In the genomic region with DNA sequence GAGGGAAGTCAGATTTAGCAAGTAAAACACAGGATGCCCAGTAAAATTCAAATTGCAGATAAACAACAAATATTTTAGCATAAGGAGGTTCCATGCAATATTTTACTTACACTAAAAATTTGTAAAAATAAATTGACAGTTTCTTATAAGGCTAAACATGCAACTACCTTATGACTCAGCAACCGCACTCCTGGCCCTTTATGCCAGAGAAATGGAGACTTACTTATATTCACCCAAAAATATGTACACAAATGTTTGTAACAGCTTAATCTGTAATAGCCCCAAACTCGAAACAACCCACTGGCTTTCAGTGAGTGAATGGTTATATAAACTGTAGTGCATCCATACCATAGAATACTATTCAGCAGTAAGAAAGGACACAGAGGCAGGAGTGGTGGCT, we compare ENCODE assay signal across 20 cellular contexts. TPM values are rescaled to one million over a fixed set of nuclear protein-coding genes. Genes with fewer than 3 reads are reported as not detected.
DNase-seq lines count a peak whose midpoint lies in the region; ATAC-seq and TF ChIP-seq lines count a peak whose summit lies in the region.
"Had no signal": no experiment of that assay in that cellular context is flagged by ENCODE, and none has a peak within 500 bp of the region (broad histone marks: within the 10 kb centered on the region; RNA-seq: fewer than 3 reads in every experiment).

No MANE protein-coding gene starts in this region.

- H3F3A ChIP-seq in GM23248 (ENCODE audit: insufficient read depth): 0 out of 2 replicates have a peak, but pooled peaks cover 5% of the 10 kb centered on the region
- peaks cover 38% of the 10 kb centered on the region for H3F3A ChIP-seq in PC-9 (ENCODE audit: insufficient read depth, low read depth)

- no peaks in the 10 kb centered on the region for H3K27me3 ChIP-seq in GM23248 (replicated peaks; ENCODE audit: insufficient read depth)
- H3K27me3 ChIP-seq in PC-9 (ENCODE audit: insufficient read depth, low read depth): no peaks in the 10 kb centered on the region
- peaks cover 7% of the 10 kb centered on the region for H3K27me3 ChIP-seq in fibroblast of lung (ENCODE audit: control insufficient read depth, insufficient read depth, low read length)
- no peaks in the 10 kb centered on the region for H3K27me3 ChIP-seq in transverse colon
- H3K27me3 ChIP-seq: neural progenitor cell had no signal

- no peak overlapping the region for H2AFZ ChIP-seq in GM23248
- H2AFZ ChIP-seq in PC-9: no peak overlapping the region
- no peak overlapping the region for H2AFZ ChIP-seq in fibroblast of lung (ENCODE audit: low read length)
- H2AFZ ChIP-seq: neural progenitor cell had no signal

- H3K36me3 ChIP-seq in GM23248 (ENCODE audit: low read depth) (no peaks in the 10 kb centered on the region), PC-9 (ENCODE audit: low read depth) (no peaks in the 10 kb centered on the region), fibroblast of lung (ENCODE audit: control insufficient read depth, insufficient read depth, low read length) (no peaks in the 10 kb centered on the region), transverse colon (no peaks in the 10 kb centered on the region)
- H3K36me3 ChIP-seq: neural progenitor cell had no signal

- H3K4me3 ChIP-seq in GM23248: no peak overlapping the region
- H3K4me3 ChIP-seq in PC-9: no peak overlapping the region
- no peak overlapping the region for H3K4me3 ChIP-seq in fibroblast of lung (replicated peaks in 1 of 4; ENCODE audit: control extremely low read depth in 1 of 4, insufficient read depth in 1 of 4, low read depth in 3 of 4, low read length in 4 of 4)
- no peak overlapping the region for H3K4me3 ChIP-seq in transverse colon
- H3K4me3 ChIP-seq: neural progenitor cell had no signal

- ATAC-seq in HG02678 (IDR thresholded peaks at IDR 0.05; ENCODE audit: unreplicated experiment): no peak
- ATAC-seq: WTC11 had no signal

- intact Hi-C loops in PC-9 (cut with micrococcal nuclease; ENCODE audit: unreplicated experiment) (loop anchor here (2.0 kb wide), 2 partner anchors 67 to 103 kb away; no protein-coding TSS in a partner anchor), transverse colon (cut with DNase I; ENCODE audit: low total_unique reads) (no loop called here)

- CTCF ChIA-PET in PC-9 (lab: Charles Lee): no interaction called here

- 46 to 53% methylated on average over 2 of the region's 2 CpGs for WGBS in GM23248 (ENCODE audit: low coverage in 1 of 2, low lambda C conversion rate in 2 of 2, missing lambda C conversion rate in 2 of 2), 2 experiments
- WGBS in transverse colon (ENCODE audit: low coverage in 1 of 2), 2 donors: 86 to 89% methylated on average over 2 of the region's 2 CpGs

- H3K9me2 ChIP-seq in GM23248 (ENCODE audit: insufficient read depth): no peaks in the 10 kb centered on the region
- H3K9me2 ChIP-seq in PC-9 (ENCODE audit: insufficient read depth): no peaks in the 10 kb centered on the region

- H3K9ac ChIP-seq in GM23248: no peak overlapping the region
- no peak overlapping the region for H3K9ac ChIP-seq in fibroblast of lung (ENCODE audit: insufficient read depth, low read length)
- H3K9ac ChIP-seq: neural progenitor cell had no signal

- H3K27ac ChIP-seq in GM23248: no peak overlapping the region
- peak overlapping the region; percentile 91 for H3K27ac ChIP-seq in PC-9
- no peak overlapping the region for H3K27ac ChIP-seq in fibroblast of lung (ENCODE audit: insufficient read depth, low read length)
- peak overlapping the region in 3 of 4 donors; percentile 84 to 86 (median 85) for H3K27ac ChIP-seq in transverse colon
- H3K27ac ChIP-seq: neural progenitor cell had no signal

- H3K4me1 ChIP-seq in GM23248 (ENCODE audit: insufficient read depth) (0 out of 2 replicates have a peak, but pooled peaks cover 9% of the 10 kb centered on the region), PC-9 (replicated peaks; ENCODE audit: insufficient read depth) (peaks cover 69% of the 10 kb centered on the region), fibroblast of lung (ENCODE audit: control insufficient read depth, extremely low read depth, insufficient read depth, low read length) (no peaks in the 10 kb centered on the region), transverse colon (peaks cover 28 to 45% (median 34%) of the 10 kb centered on the region in 4 donors)

- no peaks in the 10 kb centered on the region for H3K79me2 ChIP-seq in GM23248 (ENCODE audit: insufficient read depth)
- H3K79me2 ChIP-seq in PC-9 (ENCODE audit: low read depth): no peaks in the 10 kb centered on the region
- H3K79me2 ChIP-seq in fibroblast of lung (ENCODE audit: control insufficient read depth, insufficient read depth, low read length): no peaks in the 10 kb centered on the region

- H3K4me2 ChIP-seq in GM23248 (ENCODE audit: unreplicated experiment): no peak overlapping the region
- peak overlapping the region; percentile 52 for H3K4me2 ChIP-seq in PC-9
- H3K4me2 ChIP-seq in fibroblast of lung (ENCODE audit: extremely low read depth, insufficient read depth, low read length): no peak overlapping the region
- H3K4me2 ChIP-seq: neural progenitor cell had no signal

- H4K20me1 ChIP-seq in GM23248 (ENCODE audit: insufficient read depth): no peaks in the 10 kb centered on the region
- H4K20me1 ChIP-seq in PC-9 (ENCODE audit: insufficient read depth): no peaks in the 10 kb centered on the region
- H4K20me1 ChIP-seq in fibroblast of lung (ENCODE audit: control insufficient read depth, extremely low read depth, insufficient read depth, low read length): no peaks in the 10 kb centered on the region

- BruUV-seq in PC-9 (replicated peaks; lab: Mats Ljungman, UMichigan): no TSS peak

- H3K9me3 ChIP-seq in GM23248 (ENCODE audit: low read depth) (no peaks in the 10 kb centered on the region), PC-9 (ENCODE audit: insufficient read depth, low read depth) (no peaks in the 10 kb centered on the region), fibroblast of lung (ENCODE audit: control insufficient read depth, insufficient read depth, low read depth, low read length) (no peaks in the 10 kb centered on the region), transverse colon (no peaks in the 10 kb centered on the region)

- TF ChIP-seq EP300 in transverse colon (IDR thresholded peaks at IDR 0.05; ENCODE audit: low read depth): no peak

- no peak for TF ChIP-seq POLR2A in transverse colon (IDR thresholded peaks at IDR 0.05)

- in situ Hi-C loops in GM23248 (cut with MboI): no loop called here
- in situ Hi-C loops in transverse colon (cut with MboI; ENCODE audit: low pct_ligation_motif_present in 1 of 4, low pct_unique_long_range_greater_than_20kb in 1 of 4, low sequenced_read_pairs in 3 of 4): no loop called here

- TF ChIP-seq CTCF in PC-9 (conservative IDR thresholded peaks at IDR 0.05): no peak
- no peak for TF ChIP-seq CTCF in fibroblast of lung (conservative IDR thresholded peaks at IDR 0.05 in 1 of 2, IDR thresholded peaks at IDR 0.05 in 1 of 2; ENCODE audit: low read depth in 1 of 2, low read length in 2 of 2)
- TF ChIP-seq CTCF in transverse colon (IDR thresholded peaks at IDR 0.05): no peak

- POLR2A ChIA-PET in PC-9 (lab: Charles Lee; ENCODE audit: unreplicated experiment): no interaction called here

- DNase-seq in GM23248 (peak; percentile 57), PC-9 (no peak), fibroblast of lung (ENCODE audit: low read depth in 2 of 2) (peak; percentile 7), transverse colon (no peak), GF-D8 (lab: John Stamatoyannopoulos, UW) (no peak), GM19240 (ENCODE audit: insufficient read length, low spot score) (no peak)
- DNase-seq: activated CD4-positive, alpha-beta T cell treated with anti-CD3 and anti-CD28 coated beads, Interleukin-2, amount 50 U/mL, for 48 hours; activated gamma-delta T cell treated with Interleukin-2 at 50 U/mL for 16 hours; activated T-cell treated with anti-CD3 and anti-CD28 coated beads for 4 hours; CD8-positive, alpha-beta memory T cell; DMS79 treated with DMSO at 0.1 percent for 48 hours; GOT3; head of caudate nucleus; NCI-H1436 treated with DMSO at 0.1 percent for 48 hours; NCI-H524; Right ventricle myocardium superior; T1000 had no signal

RNA-seq across cellular contexts. Expression of gene TRIM14, which starts 28.6 kb away (rescaled TPM):
- total RNA-seq in GM23248 (2014; rRNA removed; shearing (Covaris generic)): 2.7 and 6.4 TPM in 2 replicates
- 7.8 and 8.0 TPM in 2 replicates for polyA plus RNA-seq in GM23248 (2016; fragmentation: Nextera tagmentation; extraction: Ambion mirVana)
- total RNA-seq in PC-9 (2021): 18.1 and 20.2 TPM in 2 replicates
- total RNA-seq in fibroblast of lung: 4.4 and 8.6 TPM in 2 replicates
- polyA plus RNA-seq in fibroblast of lung: 7.8 and 16.3 TPM in 2 replicates
- 7.9 and 13.4 TPM in 2 replicates for polyA plus RNA-seq in fibroblast of lung (2012)
- 13.4 and 14.5 TPM in 2 replicates for polyA minus RNA-seq in fibroblast of lung (ENCODE audit: low replicate concordance)
- total RNA-seq in transverse colon: 10 to 100 TPM; 28.7 to 58.7 (median 53.8) TPM

RNA-seq across cellular contexts. Expression of gene CORO2A, which starts 44.9 kb away (rescaled TPM):
- total RNA-seq in GM23248 (2014; rRNA removed; shearing (Covaris generic)): 0.86 and 1.5 TPM in 2 replicates
- polyA plus RNA-seq in GM23248 (2016; fragmentation: Nextera tagmentation; extraction: Ambion mirVana) (1.3 and 1.5 TPM in 2 replicates), fibroblast of lung (0.11 and 0.26 TPM in 2 replicates)
- total RNA-seq in PC-9 (2021) (19.5 and 19.8 TPM in 2 replicates), fibroblast of lung (under 0.01 and 0.50 TPM in 2 replicates), transverse colon (10 to 100 TPM in 3 of 4 donors, 1 to 10 TPM in 1; 10.0 to 59.1 (median 47.1) TPM)
- 0.15 and 0.24 TPM in 2 replicates for polyA plus RNA-seq in fibroblast of lung (2012)
- polyA minus RNA-seq in fibroblast of lung (ENCODE audit: low replicate concordance): 0.67 TPM in 1 of 2 replicates, not detected in the other

Comparison
In these comparisons a context has a peak if more than half of its experiments do, and no peak if none do; other contexts are left out.
1. DNase-seq: peak in GM23248 (single experiment) and fibroblast of lung (2 of 2); none in PC-9 (0 of 2), transverse colon (single experiment), GF-D8 (single experiment) and GM19240 (single experiment).
2. H3K27ac ChIP-seq: peak in PC-9 (single experiment) and transverse colon (3 of 4); none in GM23248 (single experiment) and fibroblast of lung (single experiment).